In genomic region chr17:28101919-28102318, GRCh38 we compare ENCODE assay signal across 23 cellular contexts.
"Had no signal": no experiment of that assay in that cellular context is flagged by ENCODE, and none has a peak within 500 bp of the region (broad histone marks: within the 10 kb centered on the region; RNA-seq: fewer than 3 reads in every experiment).

No MANE protein-coding gene starts in this region.

- H3K27ac ChIP-seq: coronary artery, dorsolateral prefrontal cortex, epithelial cell of prostate, esophagus squamous epithelium, gastroesophageal sphincter, heart right ventricle, left lung, lower lobe of right lung had no signal

- H3K4me1 ChIP-seq: esophagus squamous epithelium, lower lobe of right lung had no signal

- H3K9me3 ChIP-seq: esophagus squamous epithelium, left lung, lower lobe of right lung had no signal

- DNase-seq: dermis blood vessel endothelial cell; dorsolateral prefrontal cortex; effector CD4-positive, alpha-beta T cell; effector memory CD4-positive, alpha-beta T cell; erythroblast; esophagus squamous epithelium; foreskin fibroblast; foreskin melanocyte; heart right ventricle; hippocampal formation; left cardiac atrium; left lung; left ventricle myocardium superior; lower lobe of right lung; mesendoderm; midbrain; naive thymus-derived CD4-positive, alpha-beta T cell had no signal

- FAIRE-seq: colon, keratinocyte had no signal

- H3K27me3 ChIP-seq: dorsolateral prefrontal cortex, esophagus squamous epithelium, gastroesophageal sphincter, heart right ventricle, left lung had no signal

- H3K36me3 ChIP-seq: esophagus squamous epithelium, gastroesophageal sphincter, heart right ventricle, left lung, lower lobe of right lung had no signal

- H3K4me3 ChIP-seq: coronary artery, dorsolateral prefrontal cortex, esophagus squamous epithelium, gastroesophageal sphincter, heart right ventricle, left lung, lower lobe of right lung had no signal

- ATAC-seq: esophagus mucosa; gastroesophageal sphincter; heart right ventricle; left cardiac atrium; left lung; left ventricle myocardium superior; lower lobe of right lung; naive thymus-derived CD4-positive, alpha-beta T cell had no signal
